34 cellular contexts compared by ENCODE assay signal in the genomic region with DNA sequence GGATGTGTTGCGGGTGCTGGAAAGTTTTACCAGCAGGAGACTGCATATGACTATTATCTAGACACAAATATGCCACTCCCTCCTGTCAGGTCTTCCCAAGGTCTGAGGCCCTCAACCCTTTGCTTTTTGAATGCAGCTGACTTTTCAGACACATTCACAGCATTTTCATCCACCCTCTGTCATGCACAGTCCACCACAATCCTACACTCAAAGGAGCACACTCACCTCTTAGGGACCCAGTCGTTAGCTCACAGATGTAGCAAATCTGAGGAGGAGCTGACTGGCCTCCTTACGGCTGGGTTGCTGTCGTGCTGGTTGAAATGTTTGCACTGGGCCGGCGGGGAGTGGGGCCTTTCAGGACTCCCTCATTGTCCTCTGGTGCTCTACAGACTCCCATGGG.
"Had no signal": no experiment of that assay in that cellular context is flagged by ENCODE, and none has a peak within 500 bp of the region (broad histone marks: within the 10 kb centered on the region; RNA-seq: fewer than 3 reads in every experiment).

No MANE protein-coding gene starts in this region.

- H3K4me1 ChIP-seq: adrenal gland had no signal

- H3K4me3 Mint-ChIP-seq: activated CD4-positive, alpha-beta memory T cell treated with anti-CD3 and anti-CD28 coated beads, Interleukin-2, amount 10 ng/mL, durations not matched to agents 7 days and 5 days; activated CD4-positive, alpha-beta T cell treated with anti-CD3 and anti-CD28 coated beads for 36 hours; activated CD4-positive, alpha-beta T cell treated with anti-CD3 and anti-CD28 coated beads, Interleukin-2, amount 10 ng/mL, durations not matched to agents 7 days and 5 days; activated CD8-positive, alpha-beta memory T cell treated with anti-CD3 and anti-CD28 coated beads, Interleukin-2, amount 10 ng/mL, durations not matched to agents 7 days and 5 days; activated CD8-positive, alpha-beta T cell treated with anti-CD3 and anti-CD28 coated beads, Interleukin-2, amount 10 ng/mL, durations not matched to agents 7 days and 5 days; activated naive CD4-positive, alpha-beta T cell treated with anti-CD3 and anti-CD28 coated beads for 36 hours; activated naive CD8-positive, alpha-beta T cell treated with anti-CD3 and anti-CD28 coated beads for 36 hours; activated T-cell treated with anti-CD3 and anti-CD28 coated beads, Interleukin-2, amount 50 U/mL, for 24 hours; brain; T-helper 1 cell treated with Interleukin-12 subunit alpha and Interleukin-12 subunit beta and Interleukin-4 antibody, amounts not matched to agents 30 μg/mL and 1 μg/mL, for 36 hours; T-helper 2 cell treated with Interferon-gamma antibody and Interleukin-4, amounts not matched to agents 5 μg/mL and 100 μg/mL, for 36 hours; WTC11 had no signal

- H3K36me3 ChIP-seq: adrenal gland, WERI-Rb-1 had no signal

- H3K4me3 ChIP-seq: adrenal gland had no signal

- FAIRE-seq: colon, TTC549 had no signal

- H3K27me3 ChIP-seq: adrenal gland had no signal

- H3K9me3 ChIP-seq: adrenal gland had no signal

- H3K27ac ChIP-seq: adrenal gland, WERI-Rb-1 had no signal

- H3K27me3 Mint-ChIP-seq: activated CD4-positive, alpha-beta memory T cell treated with anti-CD3 and anti-CD28 coated beads, Interleukin-2, amount 10 ng/mL, durations not matched to agents 7 days and 5 days; activated CD4-positive, alpha-beta T cell treated with anti-CD3 and anti-CD28 coated beads for 36 hours; activated CD4-positive, alpha-beta T cell treated with anti-CD3 and anti-CD28 coated beads, Interleukin-2, amount 10 ng/mL, durations not matched to agents 7 days and 5 days; activated CD8-positive, alpha-beta memory T cell treated with anti-CD3 and anti-CD28 coated beads, Interleukin-2, amount 10 ng/mL, durations not matched to agents 7 days and 5 days; activated naive CD8-positive, alpha-beta T cell treated with anti-CD3 and anti-CD28 coated beads for 36 hours; activated T-cell treated with anti-CD3 and anti-CD28 coated beads, Interleukin-2, amount 50 U/mL, for 24 hours had no signal

- H3K36me3 Mint-ChIP-seq: activated CD8-positive, alpha-beta memory T cell treated with anti-CD3 and anti-CD28 coated beads, Interleukin-2, amount 10 ng/mL, durations not matched to agents 7 days and 5 days; activated naive CD4-positive, alpha-beta T cell treated with anti-CD3 and anti-CD28 coated beads, Interleukin-2, amount 50 U/mL, for 72 hours; activated naive CD8-positive, alpha-beta T cell treated with anti-CD3 and anti-CD28 coated beads for 36 hours; brain; WTC11 had no signal

- H3K27ac Mint-ChIP-seq: activated CD4-positive, alpha-beta memory T cell treated with anti-CD3 and anti-CD28 coated beads, Interleukin-2, amount 10 ng/mL, durations not matched to agents 7 days and 5 days; activated CD4-positive, alpha-beta T cell treated with anti-CD3 and anti-CD28 coated beads for 36 hours; activated CD4-positive, alpha-beta T cell treated with anti-CD3 and anti-CD28 coated beads, Interleukin-2, amount 10 ng/mL, durations not matched to agents 7 days and 5 days; activated CD8-positive, alpha-beta memory T cell treated with anti-CD3 and anti-CD28 coated beads, Interleukin-2, amount 10 ng/mL, durations not matched to agents 7 days and 5 days; activated CD8-positive, alpha-beta T cell treated with anti-CD3 and anti-CD28 coated beads, Interleukin-2, amount 10 ng/mL, durations not matched to agents 7 days and 5 days; activated naive CD4-positive, alpha-beta T cell treated with anti-CD3 and anti-CD28 coated beads for 36 hours; activated naive CD4-positive, alpha-beta T cell treated with anti-CD3 and anti-CD28 coated beads, Interleukin-2, amount 50 U/mL, for 72 hours; activated naive CD8-positive, alpha-beta T cell treated with anti-CD3 and anti-CD28 coated beads for 36 hours; activated T-cell treated with anti-CD3 and anti-CD28 coated beads, Interleukin-2, amount 50 U/mL, for 24 hours; activated T-helper 2 cell treated with anti-CD3 and anti-CD28 coated beads, Interferon-gamma antibody, Interleukin-2, Interleukin-4, amounts not matched to agents 10 μg/mL and 5 μg/mL and 100 μg/mL, durations not matched to agents 14 hours and 24 hours and 36 hours; brain; T-helper 1 cell treated with Interleukin-12 subunit alpha and Interleukin-12 subunit beta and Interleukin-4 antibody, amounts not matched to agents 30 μg/mL and 1 μg/mL, for 36 hours; T-helper 2 cell treated with Interferon-gamma antibody and Interleukin-4, amounts not matched to agents 5 μg/mL and 100 μg/mL, for 36 hours; WTC11 had no signal

- H3K9me3 Mint-ChIP-seq: activated CD4-positive, alpha-beta memory T cell treated with anti-CD3 and anti-CD28 coated beads, Interleukin-2, amount 10 ng/mL, durations not matched to agents 7 days and 5 days; activated CD4-positive, alpha-beta T cell treated with anti-CD3 and anti-CD28 coated beads, Interleukin-2, amount 10 ng/mL, durations not matched to agents 7 days and 5 days; activated naive CD4-positive, alpha-beta T cell treated with anti-CD3 and anti-CD28 coated beads for 36 hours; activated naive CD4-positive, alpha-beta T cell treated with anti-CD3 and anti-CD28 coated beads, Interleukin-2, amount 50 U/mL, for 72 hours; activated naive CD8-positive, alpha-beta T cell treated with anti-CD3 and anti-CD28 coated beads for 36 hours; activated T-cell treated with anti-CD3 and anti-CD28 coated beads, Interleukin-2, amount 50 U/mL, for 24 hours; activated T-helper 2 cell treated with anti-CD3 and anti-CD28 coated beads, Interferon-gamma antibody, Interleukin-2, Interleukin-4, amounts not matched to agents 10 μg/mL and 5 μg/mL and 100 μg/mL, durations not matched to agents 14 hours and 24 hours and 36 hours; brain; T-helper 1 cell treated with Interleukin-12 subunit alpha and Interleukin-12 subunit beta and Interleukin-4 antibody, amounts not matched to agents 30 μg/mL and 1 μg/mL, for 36 hours; T-helper 2 cell treated with Interferon-gamma antibody and Interleukin-4, amounts not matched to agents 5 μg/mL and 100 μg/mL, for 36 hours had no signal

- DNase-seq: activated CD4-positive, alpha-beta memory T cell treated with anti-CD3 and anti-CD28 coated beads, Interleukin-2, amount 10 ng/mL, durations not matched to agents 7 days and 5 days; activated CD4-positive, alpha-beta T cell treated with anti-CD3 and anti-CD28 coated beads for 1 hour; activated CD4-positive, alpha-beta T cell treated with anti-CD3 and anti-CD28 coated beads for 36 hours; activated CD4-positive, alpha-beta T cell treated with anti-CD3 and anti-CD28 coated beads for 48 hours; activated CD4-positive, alpha-beta T cell treated with anti-CD3 and anti-CD28 coated beads, Interleukin-2, amount 10 ng/mL, durations not matched to agents 7 days and 5 days; activated CD4-positive, alpha-beta T cell treated with anti-CD3 and anti-CD28 coated beads, Interleukin-2, amount 50 U/mL, for 48 hours; activated CD4-positive, CD25-positive, alpha-beta regulatory T cell; activated CD8-positive, alpha-beta memory T cell treated with anti-CD3 and anti-CD28 coated beads for 24 hours; activated CD8-positive, alpha-beta memory T cell treated with anti-CD3 and anti-CD28 coated beads, Interleukin-2, amount 10 ng/mL, durations not matched to agents 7 days and 5 days; activated CD8-positive, alpha-beta memory T cell treated with anti-CD3 and anti-CD28 coated beads, Interleukin-2, amount 50 U/mL, for 48 hours; activated CD8-positive, alpha-beta T cell treated with anti-CD3 and anti-CD28 coated beads, Interleukin-2, amount 10 ng/mL, durations not matched to agents 7 days and 5 days; activated effector memory CD4-positive, alpha-beta T cell treated with Interleukin-2 at 50 U/mL for 16 hours; activated gamma-delta T cell; activated naive CD4-positive, alpha-beta T cell treated with anti-CD3 and anti-CD28 coated beads for 36 hours; activated naive CD4-positive, alpha-beta T cell treated with anti-CD3 and anti-CD28 coated beads, Interleukin-2, amount 50 U/mL, for 16 hours; activated naive CD8-positive, alpha-beta T cell treated with anti-CD3 and anti-CD28 coated beads for 36 hours; activated T-cell treated with anti-CD3 and anti-CD28 coated beads, Interleukin-2, amount 50 U/mL, for 24 hours; activated T-cell treated with anti-CD3 and anti-CD28 coated beads, Interleukin-2, amount 50 U/mL, for 48 hours; adrenal gland; amniotic stem cell; aorta; central memory CD4-positive, alpha-beta T cell; T-helper 1 cell; T-helper 2 cell; T-helper 9 cell; WERI-Rb-1 had no signal

- H3K4me1 Mint-ChIP-seq: activated CD4-positive, alpha-beta memory T cell treated with anti-CD3 and anti-CD28 coated beads, Interleukin-2, amount 10 ng/mL, durations not matched to agents 7 days and 5 days; activated CD4-positive, alpha-beta T cell treated with anti-CD3 and anti-CD28 coated beads for 36 hours; activated CD4-positive, alpha-beta T cell treated with anti-CD3 and anti-CD28 coated beads, Interleukin-2, amount 10 ng/mL, durations not matched to agents 7 days and 5 days; activated CD8-positive, alpha-beta memory T cell treated with anti-CD3 and anti-CD28 coated beads, Interleukin-2, amount 10 ng/mL, durations not matched to agents 7 days and 5 days; activated naive CD8-positive, alpha-beta T cell treated with anti-CD3 and anti-CD28 coated beads for 36 hours; brain; WTC11 had no signal
